Comparison of ENCODE assay signal across 13 cellular contexts in genomic region chr17:65588194-65588808, GRCh38. TPM values are rescaled to one million over a fixed set of nuclear protein-coding genes. Genes with fewer than 3 reads are reported as not detected.
DNase-seq lines count a peak whose midpoint lies in the region; ATAC-seq and TF ChIP-seq lines count a peak whose summit lies in the region.
"Had no signal": no experiment of that assay in that cellular context is flagged by ENCODE, and none has a peak within 500 bp of the region (broad histone marks: within the 10 kb centered on the region; RNA-seq: fewer than 3 reads in every experiment).

No MANE protein-coding gene starts in this region.

- no peak for TF ChIP-seq POLR2A in vagina (IDR thresholded peaks at IDR 0.05)

- DNase-seq in Right ventricle myocardium superior (peak; percentile 66), cardiac septum (ENCODE audit: low spot score) (no peak), right cardiac atrium (peak; percentile 67 to 81 (median 75)), vagina (ENCODE audit: extremely low spot score in 2 of 2) (no peak)
- DNase-seq in activated T-cell treated with anti-CD3 and anti-CD28 coated beads, Interleukin-2, amount 50 U/mL, for 48 hours: no peak
- DNase-seq in stimulated activated naive B cell treated with anti-CD40 and anti-IgM and Interleukin-4, amounts not matched to agents 10 μg/mL and 1 μg/mL and 100 μg/mL, for 72 hours: no peak
- DNase-seq in stimulated activated CD4-positive, alpha-beta T cell treated with anti-CD3 and anti-CD28 coated beads, Interleukin-4, amount 100 ng/mL, for 1 hour: no peak
- DNase-seq: AML-193, mesenchymal stem cell, NCI-H2107, sigmoid colon had no signal

- H3K4me1 ChIP-seq in OCI-LY1 (ENCODE audit: insufficient read depth, low read length, severe bottlenecking) (no peaks in the 10 kb centered on the region), right cardiac atrium (ENCODE audit: control insufficient read depth, insufficient read depth, low read length) (peaks cover 6% of the 10 kb centered on the region), vagina (peaks cover 52% of the 10 kb centered on the region)

- no peaks in the 10 kb centered on the region for H3F3A ChIP-seq in OCI-LY1 (ENCODE audit: insufficient read depth, low read length)

- H2AFZ ChIP-seq in OCI-LY1 (ENCODE audit: low read length): no peak overlapping the region

- H3K27me3 Mint-ChIP-seq in stimulated activated naive B cell treated with anti-CD40 and anti-IgM and Interleukin-4, amounts not matched to agents 10 μg/mL and 1 μg/mL and 100 μg/mL, for 72 hours: peaks cover 23 to 26% of the 10 kb centered on the region in 2 donors

- intact Hi-C loops in Right ventricle myocardium superior (cut with DNase I) (no loop called here), cardiac septum (cut with DNase I) (no loop called here), right cardiac atrium (cut with DNase I) (no loop called here), vagina (cut with DNase I) (no loop called here)

- peaks cover 3 to 16% of the 10 kb centered on the region in 2 donors for H3K4me1 Mint-ChIP-seq in stimulated activated naive B cell treated with anti-CD40 and anti-IgM and Interleukin-4, amounts not matched to agents 10 μg/mL and 1 μg/mL and 100 μg/mL, for 72 hours

- WGBS in right cardiac atrium: 63% methylated on average over 9 of the region's 9 CpGs

- H3K27ac ChIP-seq in OCI-LY1 (ENCODE audit: low read depth, low read length, poor library complexity, severe bottlenecking) (no peak overlapping the region), right cardiac atrium (ENCODE audit: low read length) (no peak overlapping the region), vagina (peak overlapping the region; percentile 66)
- H3K27ac ChIP-seq: gastroesophageal sphincter, sigmoid colon had no signal

- no peaks in the 10 kb centered on the region for H3K9me2 ChIP-seq in OCI-LY1 (ENCODE audit: low read depth, low read length)

- no peaks in the 10 kb centered on the region for H4K20me1 ChIP-seq in OCI-LY1 (ENCODE audit: insufficient read depth, low read length)

- ATAC-seq in Right ventricle myocardium superior (ENCODE audit: poor library complexity) (peak; percentile 77), right cardiac atrium (peak; percentile 73 to 92)
- no peak for ATAC-seq in stimulated activated naive B cell treated with anti-CD40 and anti-IgM and Interleukin-4, amounts not matched to agents 10 μg/mL and 1 μg/mL and 100 μg/mL, for 72 hours (replicated peaks)
- ATAC-seq: gastroesophageal sphincter had no signal

- no peak overlapping the region for H3K4me3 Mint-ChIP-seq in stimulated activated naive B cell treated with anti-CD40 and anti-IgM and Interleukin-4, amounts not matched to agents 10 μg/mL and 1 μg/mL and 100 μg/mL, for 72 hours

- H3K4me2 ChIP-seq in OCI-LY1 (ENCODE audit: low read length): no peak overlapping the region

- H3K9ac ChIP-seq in OCI-LY1 (ENCODE audit: low read length): no peak overlapping the region

- no peaks in the 10 kb centered on the region for H3K79me2 ChIP-seq in OCI-LY1 (ENCODE audit: insufficient read depth, low read length)

- H3K36me3 ChIP-seq in OCI-LY1 (ENCODE audit: insufficient read depth, low read length) (no peaks in the 10 kb centered on the region), vagina (no peaks in the 10 kb centered on the region)
- H3K36me3 ChIP-seq: gastroesophageal sphincter, sigmoid colon had no signal

- TF ChIP-seq CTCF in OCI-LY1 (IDR thresholded peaks at IDR 0.05; ENCODE audit: low read length) (0 out of 2 replicates have a peak, but pooled peaks have one; percentile 4), vagina (IDR thresholded peaks at IDR 0.05) (no peak)

- no peaks in the 10 kb centered on the region; the same call in 1 of the 2 replicates for H3K27me3 ChIP-seq in OCI-LY1 (ENCODE audit: insufficient read depth, low read length)
- no peaks in the 10 kb centered on the region for H3K27me3 ChIP-seq in right cardiac atrium (ENCODE audit: control insufficient read depth, insufficient read depth)
- no peaks in the 10 kb centered on the region for H3K27me3 ChIP-seq in vagina
- H3K27me3 ChIP-seq: gastroesophageal sphincter, sigmoid colon had no signal

- no peak overlapping the region for H3K27ac Mint-ChIP-seq in stimulated activated naive B cell treated with anti-CD40 and anti-IgM and Interleukin-4, amounts not matched to agents 10 μg/mL and 1 μg/mL and 100 μg/mL, for 72 hours

- H3K4me3 ChIP-seq in OCI-LY1 (ENCODE audit: low read depth, low read length, poor library complexity, severe bottlenecking): no peak overlapping the region
- H3K4me3 ChIP-seq in right cardiac atrium (ENCODE audit: low read length): no peak overlapping the region
- H3K4me3 ChIP-seq in vagina: no peak overlapping the region
- H3K4me3 ChIP-seq: gastroesophageal sphincter, sigmoid colon had no signal

- no peaks in the 10 kb centered on the region for H3K36me3 Mint-ChIP-seq in stimulated activated naive B cell treated with anti-CD40 and anti-IgM and Interleukin-4, amounts not matched to agents 10 μg/mL and 1 μg/mL and 100 μg/mL, for 72 hours

- H3K9me3 ChIP-seq in OCI-LY1 (ENCODE audit: low read length) (no peaks in the 10 kb centered on the region), right cardiac atrium (ENCODE audit: control insufficient read depth, low read length) (no peaks in the 10 kb centered on the region), vagina (no peaks in the 10 kb centered on the region)
- H3K9me3 ChIP-seq: gastroesophageal sphincter, sigmoid colon had no signal

- no peaks in the 10 kb centered on the region for H3K9me3 Mint-ChIP-seq in stimulated activated naive B cell treated with anti-CD40 and anti-IgM and Interleukin-4, amounts not matched to agents 10 μg/mL and 1 μg/mL and 100 μg/mL, for 72 hours

RNA-seq across cellular contexts. Expression of gene AXIN2, which starts 26.9 kb away (rescaled TPM):
- 20.7 TPM for total RNA-seq in Right ventricle myocardium superior
- 12.4 TPM for total RNA-seq in cardiac septum
- total RNA-seq in right cardiac atrium: 10 to 100 TPM; 26.0 to 31.1 (median 29.0) TPM
- polyA plus RNA-seq in right cardiac atrium: 8.9 TPM
- total RNA-seq in vagina: 17.9 TPM

Comparison
In these comparisons a context has a peak if more than half of its experiments do, and no peak if none do; other contexts are left out.
1. DNase-seq: peak in Right ventricle myocardium superior (single experiment) and right cardiac atrium (3 of 3); none in cardiac septum (single experiment), vagina (0 of 2), activated T-cell treated with anti-CD3 and anti-CD28 coated beads, Interleukin-2, amount 50 U/mL, for 48 hours (0 of 2), stimulated activated naive B cell treated with anti-CD40 and anti-IgM and Interleukin-4, amounts not matched to agents 10 μg/mL and 1 μg/mL and 100 μg/mL, for 72 hours (single experiment) and stimulated activated CD4-positive, alpha-beta T cell treated with anti-CD3 and anti-CD28 coated beads, Interleukin-4, amount 100 ng/mL, for 1 hour (single experiment).
2. ATAC-seq: peak in Right ventricle myocardium superior (single experiment) and right cardiac atrium (2 of 2); none in stimulated activated naive B cell treated with anti-CD40 and anti-IgM and Interleukin-4, amounts not matched to agents 10 μg/mL and 1 μg/mL and 100 μg/mL, for 72 hours (0 of 2).